1 cellular context compared by ENCODE assay signal in genomic region chr1:156146006-156146748, GRCh38.
TF ChIP-seq lines count a peak whose summit lies in the region.

No MANE protein-coding gene starts in this region.

TF ChIP-seq in HepG2, 621 proteins besides CTCF, POLR2A, EP300 and RAD21 (continued from another document and continues in another):
- TF ChIP-seq SALL1 (CRISPR knock-in tag; IDR thresholded peaks at IDR 0.05): peak; percentile 41; the same call in 1 of the 2 replicates
- peak; percentile 83 for TF ChIP-seq MIXL1 (CRISPR knock-in tag; IDR thresholded peaks at IDR 0.05)
- no peak for TF ChIP-seq SMARCC2 (IDR thresholded peaks at IDR 0.05)
- no peak for TF ChIP-seq CBX2 (IDR thresholded peaks at IDR 0.05; ENCODE audit: low read depth, low read length)
- no peak for TF ChIP-seq CBX2 (CRISPR knock-in tag; IDR thresholded peaks at IDR 0.05; ENCODE audit: low read depth)
- TF ChIP-seq SP1 (IDR thresholded peaks at IDR 0.05): no peak
- no peak for TF ChIP-seq SP1 (CRISPR knock-in tag; IDR thresholded peaks at IDR 0.05)
- peak; percentile 30 for TF ChIP-seq YY1 (IDR thresholded peaks at IDR 0.05; ENCODE audit: insufficient read depth, insufficient replicate concordance, low read depth, low read length)
- no peak for TF ChIP-seq XBP1 (CRISPR knock-in tag; IDR thresholded peaks at IDR 0.05)
- no peak for TF ChIP-seq ZNF768 (CRISPR knock-in tag; IDR thresholded peaks at IDR 0.05)
- TF ChIP-seq ZNF496 (CRISPR knock-in tag; IDR thresholded peaks at IDR 0.05; ENCODE audit: insufficient replicate concordance): no peak
- no peak for TF ChIP-seq ZNF407 (CRISPR knock-in tag; IDR thresholded peaks at IDR 0.05; ENCODE audit: not compliant biosample characterization)
- TF ChIP-seq SRSF9 (IDR thresholded peaks at IDR 0.05; ENCODE audit: borderline replicate concordance, insufficient read depth, low read depth, low read length, poor library complexity, severe bottlenecking): no peak
- TF ChIP-seq GFI1 (CRISPR knock-in tag; IDR thresholded peaks at IDR 0.05; ENCODE audit: borderline replicate concordance): 0 out of 2 replicates have a peak, but pooled peaks have one; percentile 38
- no peak for TF ChIP-seq ZMAT5 (CRISPR knock-in tag; IDR thresholded peaks at IDR 0.05; ENCODE audit: borderline replicate concordance, low read depth)
- peak; percentile 30; the same call in 1 of the 2 replicates for TF ChIP-seq MXD4 (CRISPR knock-in tag; IDR thresholded peaks at IDR 0.05)
- TF ChIP-seq MLX (CRISPR knock-in tag; IDR thresholded peaks at IDR 0.05): no peak
- TF ChIP-seq ARID4A (CRISPR knock-in tag; IDR thresholded peaks at IDR 0.05; ENCODE audit: borderline replicate concordance): peak; percentile 31; the same call in 1 of the 2 replicates
- TF ChIP-seq ZNF816 (CRISPR knock-in tag; IDR thresholded peaks at IDR 0.05; ENCODE audit: borderline replicate concordance): no peak
- TF ChIP-seq ZNF740 (CRISPR knock-in tag; IDR thresholded peaks at IDR 0.05): no peak
- TF ChIP-seq ZNF207 (IDR thresholded peaks at IDR 0.05; ENCODE audit: borderline replicate concordance): no peak
- no peak for TF ChIP-seq ZNF549 (CRISPR knock-in tag; IDR thresholded peaks at IDR 0.05)
- TF ChIP-seq DBP (CRISPR knock-in tag; IDR thresholded peaks at IDR 0.05; ENCODE audit: not compliant biosample characterization): no peak
- 0 out of 2 replicates have a peak, but pooled peaks have one; percentile 11 for TF ChIP-seq NFYB (CRISPR knock-in tag; IDR thresholded peaks at IDR 0.05)
- 0 out of 2 replicates have a peak, but pooled peaks have one; percentile 25 for TF ChIP-seq ARID3A (IDR thresholded peaks at IDR 0.05; ENCODE audit: low read depth, low read length)
- no peak for TF ChIP-seq NCOA5 (CRISPR knock-in tag; IDR thresholded peaks at IDR 0.05)
- TF ChIP-seq MTERF4 (CRISPR knock-in tag; IDR thresholded peaks at IDR 0.05): no peak
- TF ChIP-seq NR2C2 (CRISPR knock-in tag; IDR thresholded peaks at IDR 0.05; ENCODE audit: borderline replicate concordance): no peak
- no peak for TF ChIP-seq ZNF136 (CRISPR knock-in tag; IDR thresholded peaks at IDR 0.05; ENCODE audit: low read depth)
- TF ChIP-seq BORCS8-MEF2B (CRISPR knock-in tag; IDR thresholded peaks at IDR 0.05): no peak
- TF ChIP-seq ZNF337 (CRISPR knock-in tag; IDR thresholded peaks at IDR 0.05; ENCODE audit: borderline replicate concordance, low read depth): no peak
- TF ChIP-seq ELF1 (CRISPR knock-in tag; IDR thresholded peaks at IDR 0.05): peak; percentile 34; the same call in 1 of the 2 replicates
- no peak for TF ChIP-seq FOSL2 (CRISPR knock-in tag; IDR thresholded peaks at IDR 0.05)
- TF ChIP-seq ZNF704 (CRISPR knock-in tag; IDR thresholded peaks at IDR 0.05; ENCODE audit: borderline replicate concordance): no peak
- peak; percentile 37; the same call in 1 of the 2 replicates for TF ChIP-seq HMG20A (CRISPR knock-in tag; IDR thresholded peaks at IDR 0.05; ENCODE audit: borderline replicate concordance)
- no peak; the same call in 1 of the 2 replicates for TF ChIP-seq KLF15 (CRISPR knock-in tag; IDR thresholded peaks at IDR 0.05; ENCODE audit: borderline replicate concordance)
- TF ChIP-seq MAZ (IDR thresholded peaks at IDR 0.05; ENCODE audit: borderline replicate concordance, low read depth, low read length): no peak
- no peak; the same call in 1 of the 2 replicates for TF ChIP-seq MAZ (CRISPR knock-in tag; IDR thresholded peaks at IDR 0.05; ENCODE audit: low read depth)
- TF ChIP-seq DNMT3B (CRISPR knock-in tag; conservative IDR thresholded peaks at IDR 0.05): no peak
- no peak; the same call in 1 of the 2 replicates for TF ChIP-seq ZMYM4 (CRISPR knock-in tag; IDR thresholded peaks at IDR 0.05)
